ENCODE assay signal across 1 cellular context in genomic region chr11:78050964-78051831, GRCh38.
A peak's percentile ranks its signal among the peaks of the same experiment; 100 is the strongest.
TF ChIP-seq lines count a peak whose summit lies in the region.

No MANE protein-coding gene starts in this region.

TF ChIP-seq in K562, 482 proteins besides CTCF, POLR2A, EP300 and RAD21 (continued from another document and continues in another):
- TF ChIP-seq GMEB1 (CRISPR knock-in tag; IDR thresholded peaks at IDR 0.05) (0 out of 2 replicates have a peak, but pooled peaks have one; percentile 34), MNT (conservative IDR thresholded peaks at IDR 0.05) (no peak; a peak in 1 of 4 replicates), ID3 (CRISPR knock-in tag; IDR thresholded peaks at IDR 0.05) (no peak), ID3 (tag; IDR thresholded peaks at IDR 0.05) (no peak), ADNP (tag; IDR thresholded peaks at IDR 0.05) (no peak), RNF2 (IDR thresholded peaks at IDR 0.05) (peak; percentile 66; the same call in 1 of the 2 replicates), ZNF696 (CRISPR knock-in tag; conservative IDR thresholded peaks at IDR 0.05) (no peak), ELF4 (CRISPR knock-in tag; IDR thresholded peaks at IDR 0.05) (no peak), POLR2G (IDR thresholded peaks at IDR 0.05; ENCODE audit: low read depth, low read length) (no peak), ZNF354B (CRISPR knock-in tag; IDR thresholded peaks at IDR 0.05) (no peak), HNRNPK (IDR thresholded peaks at IDR 0.05; ENCODE audit: low read depth, low read length, poor library complexity, severe bottlenecking) (no peak), TCF7L2 (IDR thresholded peaks at IDR 0.05; ENCODE audit: low read depth, low read length) (no peak), CHCHD3 (CRISPR knock-in tag; IDR thresholded peaks at IDR 0.05) (no peak), MAFF (IDR thresholded peaks at IDR 0.05; ENCODE audit: low read length) (no peak), NR0B1 (IDR thresholded peaks at IDR 0.05; ENCODE audit: partially characterized antibody) (no peak), PRMT5 (CRISPR knock-in tag; IDR thresholded peaks at IDR 0.05) (no peak), RBBP5 (IDR thresholded peaks at IDR 0.05; ENCODE audit: borderline replicate concordance, insufficient read depth, low read length, poor library complexity, severe bottlenecking) (no peak), ZNF408 (CRISPR knock-in tag; IDR thresholded peaks at IDR 0.05; ENCODE audit: low read depth) (no peak), RREB1 (CRISPR knock-in tag; IDR thresholded peaks at IDR 0.05) (peak; percentile 78; the same call in 1 of the 2 replicates), ZNF444 (CRISPR knock-in tag; IDR thresholded peaks at IDR 0.05) (no peak), ZNF277 (CRISPR knock-in tag; IDR thresholded peaks at IDR 0.05; ENCODE audit: borderline replicate concordance) (no peak), HDGF (IDR thresholded peaks at IDR 0.05) (no peak), HMG20B (CRISPR knock-in tag; IDR thresholded peaks at IDR 0.05) (no peak), ZSCAN32 (CRISPR knock-in tag; IDR thresholded peaks at IDR 0.05) (0 out of 2 replicates have a peak, but pooled peaks have one; percentile 23), AFF1 (IDR thresholded peaks at IDR 0.05; ENCODE audit: low read depth in 1 of 2, partially characterized antibody in 2 of 2) (no peak), IRF9 (tag; IDR thresholded peaks at IDR 0.05) (no peak), CBFA2T3 (IDR thresholded peaks at IDR 0.05) (no peak), HINFP (tag; conservative IDR thresholded peaks at IDR 0.05; ENCODE audit: low read depth) (0 out of 2 replicates have a peak, but pooled peaks have one; percentile 44), NBN (IDR thresholded peaks at IDR 0.05; ENCODE audit: low read depth) (no peak), NFRKB (IDR thresholded peaks at IDR 0.05; ENCODE audit: low read depth) (peak; percentile 98), ZNF695 (CRISPR knock-in tag; IDR thresholded peaks at IDR 0.05) (no peak), SREBF1 (IDR thresholded peaks at IDR 0.05; ENCODE audit: borderline replicate concordance, low read depth, low read length) (no peak), IRF2 (CRISPR knock-in tag; IDR thresholded peaks at IDR 0.05) (no peak), POLR2AphosphoS5 (IDR thresholded peaks at IDR 0.05; ENCODE audit: control insufficient read depth, insufficient read depth, low read depth, low read length) (0 out of 2 replicates have a peak, but pooled peaks have one; percentile 17), ZBTB5 (IDR thresholded peaks at IDR 0.05) (no peak), SMARCA5 (IDR thresholded peaks at IDR 0.05) (no peak), ZNF41 (CRISPR knock-in tag; conservative IDR thresholded peaks at IDR 0.05) (peak; percentile 60; the same call in 1 of the 2 replicates), DACH1 (IDR thresholded peaks at IDR 0.05; ENCODE audit: partially characterized antibody) (no peak)
